Comparison of ENCODE assay signal across 8 cellular contexts in the genomic region with DNA sequence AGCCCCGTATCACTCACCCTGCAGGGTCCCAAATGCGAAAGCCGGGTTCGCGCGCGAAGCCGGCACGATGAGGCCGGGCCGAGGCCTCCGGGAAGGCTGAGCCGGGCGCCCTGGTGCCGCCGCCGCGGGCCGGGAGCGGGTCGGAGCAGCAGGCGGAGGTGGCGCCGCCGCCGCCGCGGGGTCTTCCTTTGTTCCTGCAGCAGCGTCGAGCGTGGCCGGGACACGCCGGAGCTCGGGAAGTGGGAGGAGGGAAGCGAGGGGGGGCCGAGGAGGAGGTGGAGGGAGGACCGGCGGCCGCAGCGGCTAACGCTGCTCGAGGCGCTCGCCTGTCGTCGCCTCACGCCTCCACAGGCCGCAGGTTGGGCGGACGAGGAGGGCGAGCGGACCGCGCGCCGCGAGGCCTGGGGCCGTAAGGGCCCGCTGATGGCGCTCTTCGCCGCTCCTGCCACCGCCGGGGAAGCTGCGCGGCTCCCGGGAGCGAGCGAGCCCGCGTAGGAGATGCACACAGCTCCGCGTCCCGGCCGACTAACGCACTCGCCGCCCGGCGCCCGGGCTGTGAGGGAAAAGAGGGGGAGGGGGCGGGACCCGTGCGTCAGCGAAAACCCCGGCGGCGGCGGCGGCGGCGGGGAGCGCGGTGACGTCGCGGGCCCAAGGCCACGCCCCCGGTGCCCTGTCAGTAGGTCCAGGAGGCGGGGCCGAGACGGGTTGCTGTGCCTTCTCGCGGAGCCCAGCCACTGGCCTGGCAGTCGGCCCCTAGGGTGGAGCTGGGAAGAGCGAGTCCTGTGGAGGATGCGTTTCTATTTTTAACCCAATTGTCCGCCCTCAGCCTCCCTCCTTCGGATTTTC. TPM values are rescaled to one million over a fixed set of nuclear protein-coding genes. Genes with fewer than 3 reads are reported as not detected.
DNase-seq lines count a peak whose midpoint lies in the region; ATAC-seq and TF ChIP-seq lines count a peak whose summit lies in the region.

A gene with protein sequence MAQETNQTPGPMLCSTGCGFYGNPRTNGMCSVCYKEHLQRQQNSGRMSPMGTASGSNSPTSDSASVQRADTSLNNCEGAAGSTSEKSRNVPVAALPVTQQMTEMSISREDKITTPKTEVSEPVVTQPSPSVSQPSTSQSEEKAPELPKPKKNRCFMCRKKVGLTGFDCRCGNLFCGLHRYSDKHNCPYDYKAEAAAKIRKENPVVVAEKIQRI (minus strand): TSS at position 530 of the 846 bp plus-strand sequence. CDS start 4,430 bp downstream, outside the sequence.

- DNase-seq in Karpas-422 (peak; percentile 97), RPMI8226 (peak; percentile 95), fibroblast of mammary gland (ENCODE audit: low read depth) (peak; percentile 97)
- DNase-seq in naive thymus-derived CD8-positive, alpha-beta T cell: peak; percentile 88 to 96 (median 92)
- peak; percentile 84 to 93 (median 90) for DNase-seq in stimulated activated naive CD4-positive, alpha-beta T cell (lab: John Stamatoyannopoulos, UW)

- H3K9me3 ChIP-seq in DOHH2 (ENCODE audit: control insufficient read depth, insufficient read depth, low read length) (no peaks in the 10 kb centered on the region), Karpas-422 (ENCODE audit: low read length) (no peaks in the 10 kb centered on the region)

- peak within 1 kb of the TSS; percentile 96 for H3K9ac ChIP-seq in Karpas-422 (ENCODE audit: low read length)

- no peaks in the 10 kb centered on the region for H3F3A ChIP-seq in DOHH2 (ENCODE audit: control insufficient read depth, insufficient read depth)

- H3K4me2 ChIP-seq in DOHH2 (ENCODE audit: low read length) (peak within 1 kb of the TSS; percentile 100), Karpas-422 (ENCODE audit: low read depth, low read length, poor library complexity, severe bottlenecking) (peak within 1 kb of the TSS; percentile 94)

- H3K27me3 ChIP-seq in DOHH2 (ENCODE audit: control insufficient read depth, low read length) (no peaks in the 10 kb centered on the region), Karpas-422 (ENCODE audit: low read length) (no peaks in the 10 kb centered on the region)

- ATAC-seq in GM21825 (IDR thresholded peaks at IDR 0.05; ENCODE audit: unreplicated experiment): peak; percentile 75
- ATAC-seq in activated T-helper 17 cell treated with anti-CD3 and anti-CD28 coated beads, Interleukin-2, amount 50 U/mL, for 72 hours (replicated peaks): peak; percentile 88
- ATAC-seq in naive thymus-derived CD8-positive, alpha-beta T cell: peak; percentile 77 to 79

- POLR2A ChIA-PET in naive thymus-derived CD8-positive, alpha-beta T cell (lab: Charles Lee): interaction anchor here (0.6 to 3.7 kb wide), 22 partner anchors 8 to 1952 kb away, joined by 3 to 41 read pairs (median 5); no protein-coding TSS in a partner anchor

- H3K27ac ChIP-seq in DOHH2 (ENCODE audit: low read depth, low read length) (peak within 1 kb of the TSS; percentile 71), Karpas-422 (ENCODE audit: low read length) (peak within 1 kb of the TSS; percentile 37)

- H3K27ac Mint-ChIP-seq in activated T-helper 17 cell treated with anti-CD3 and anti-CD28 coated beads, Interleukin-2, amount 50 U/mL, for 72 hours: peak within 1 kb of the TSS; percentile 99
- peak within 1 kb of the TSS; percentile 98 to 99 (median 99) for H3K27ac Mint-ChIP-seq in naive thymus-derived CD8-positive, alpha-beta T cell

- peak within 1 kb of the TSS; percentile 98 for H3K4me3 Mint-ChIP-seq in activated T-helper 17 cell treated with anti-CD3 and anti-CD28 coated beads, Interleukin-2, amount 50 U/mL, for 72 hours
- peak within 1 kb of the TSS; percentile 93 to 98 (median 95) for H3K4me3 Mint-ChIP-seq in naive thymus-derived CD8-positive, alpha-beta T cell

- no peaks in the 10 kb centered on the region for H3K27me3 Mint-ChIP-seq in activated T-helper 17 cell treated with anti-CD3 and anti-CD28 coated beads, Interleukin-2, amount 50 U/mL, for 72 hours
- H3K27me3 Mint-ChIP-seq in naive thymus-derived CD8-positive, alpha-beta T cell: no peaks in the 10 kb centered on the region

- peaks cover 13% of the 10 kb centered on the region for H3K4me1 Mint-ChIP-seq in activated T-helper 17 cell treated with anti-CD3 and anti-CD28 coated beads, Interleukin-2, amount 50 U/mL, for 72 hours
- H3K4me1 Mint-ChIP-seq in naive thymus-derived CD8-positive, alpha-beta T cell: peaks cover 21 to 42% (median 38%) of the 10 kb centered on the region in 4 donors

- peaks cover 40% of the 10 kb centered on the region for H3K36me3 ChIP-seq in DOHH2 (ENCODE audit: control insufficient read depth, low read length)
- H3K36me3 ChIP-seq in Karpas-422 (ENCODE audit: insufficient read depth, low read length): peaks cover 26% of the 10 kb centered on the region

- H3K4me1 ChIP-seq in DOHH2 (ENCODE audit: control insufficient read depth, low read length): peaks cover 28% of the 10 kb centered on the region
- H3K4me1 ChIP-seq in Karpas-422 (ENCODE audit: low read length): peaks cover 29% of the 10 kb centered on the region

- peaks cover 54% of the 10 kb centered on the region for H3K79me2 ChIP-seq in DOHH2 (ENCODE audit: control insufficient read depth, low read length)
- peaks cover 51% of the 10 kb centered on the region for H3K79me2 ChIP-seq in Karpas-422 (ENCODE audit: low read length)

- H3K9me3 Mint-ChIP-seq in activated T-helper 17 cell treated with anti-CD3 and anti-CD28 coated beads, Interleukin-2, amount 50 U/mL, for 72 hours: no peaks in the 10 kb centered on the region
- H3K9me3 Mint-ChIP-seq in naive thymus-derived CD8-positive, alpha-beta T cell: no peaks in the 10 kb centered on the region

- H3K9me2 ChIP-seq in DOHH2 (replicated peaks; ENCODE audit: control insufficient read depth, low read length) (no peaks in the 10 kb centered on the region), Karpas-422 (replicated peaks; ENCODE audit: insufficient read depth, low read length) (no peaks in the 10 kb centered on the region)

- H4K20me1 ChIP-seq in DOHH2 (ENCODE audit: control insufficient read depth, insufficient read depth, low read depth, low read length): peaks cover 22% of the 10 kb centered on the region
- peaks cover 37% of the 10 kb centered on the region for H4K20me1 ChIP-seq in Karpas-422 (ENCODE audit: insufficient read depth, low read depth, low read length)

- TF ChIP-seq CTCF in DOHH2 (IDR thresholded peaks at IDR 0.05; ENCODE audit: low read depth, low read length, poor library complexity, severe bottlenecking) (no peak), fibroblast of mammary gland (conservative IDR thresholded peaks at IDR 0.05; ENCODE audit: control insufficient read depth, insufficient read depth, low read depth, low read length) (no peak)

- H2AFZ ChIP-seq in Karpas-422 (ENCODE audit: low read length): peak within 1 kb of the TSS; percentile 90

- H3K36me3 Mint-ChIP-seq in activated T-helper 17 cell treated with anti-CD3 and anti-CD28 coated beads, Interleukin-2, amount 50 U/mL, for 72 hours (ENCODE audit: low read depth): peaks cover 51% of the 10 kb centered on the region
- H3K36me3 Mint-ChIP-seq in naive thymus-derived CD8-positive, alpha-beta T cell: peaks cover 0 to 26% (median 2%) of the 10 kb centered on the region in 3 donors

- H3K4me3 ChIP-seq in DOHH2 (ENCODE audit: low read length): peak within 1 kb of the TSS; percentile 88
- H3K4me3 ChIP-seq in Karpas-422 (ENCODE audit: low read length): peak within 1 kb of the TSS; percentile 92
- peak within 1 kb of the TSS; percentile 89 for H3K4me3 ChIP-seq in fibroblast of mammary gland (ENCODE audit: control insufficient read depth, low read depth, low read length)

RNA-seq across cellular contexts. Expression of the gene that starts here (rescaled TPM):
- 35.0 and 46.4 TPM in 2 replicates for total RNA-seq in Karpas-422 (2014; rRNA removed; shearing (Covaris generic); ENCODE audit: low replicate concordance)
- 100 to 1,000 TPM; 104 to 175 TPM for total RNA-seq in activated T-helper 17 cell treated with anti-CD3 and anti-CD28 coated beads, Interleukin-2, amount 50 U/mL, for 72 hours
- total RNA-seq in naive thymus-derived CD8-positive, alpha-beta T cell: 100 to 1,000 TPM; 152 to 153 TPM
- polyA plus RNA-seq in naive thymus-derived CD8-positive, alpha-beta T cell: 10 to 100 TPM; 47.2 to 70.8 (median 51.8) TPM

Comparison
In these comparisons a context has a peak if more than half of its experiments do, and no peak if none do; other contexts are left out.
1. Peak in every context shown above with its lines: DNase-seq, ATAC-seq, H3K4me3 ChIP-seq and H3K27ac ChIP-seq.